ENCODE assay signal across 10 cellular contexts in genomic region chr17:64694207-64694606, GRCh38. TPM values are rescaled to one million over a fixed set of nuclear protein-coding genes. Genes with fewer than 3 reads are reported as not detected.
DNase-seq lines count a peak whose midpoint lies in the region; ATAC-seq and TF ChIP-seq lines count a peak whose summit lies in the region.
"Had no signal": no experiment of that assay in that cellular context is flagged by ENCODE, and none has a peak within 500 bp of the region (broad histone marks: within the 10 kb centered on the region; RNA-seq: fewer than 3 reads in every experiment).

No MANE protein-coding gene starts in this region.

- H3K27ac ChIP-seq in gastrocnemius medialis = peak overlapping the region in 1 of 4 donors; percentile 55
- H3K27ac ChIP-seq: ovary had no signal

- no peaks in the 10 kb centered on the region for H3K36me3 ChIP-seq in gastrocnemius medialis
- H3K36me3 ChIP-seq: ovary had no signal

- no peaks in the 10 kb centered on the region for H3K9me3 ChIP-seq in gastrocnemius medialis
- H3K9me3 ChIP-seq: ovary had no signal

- DNase-seq in HCEC 1CT = peak; percentile 20
- peak; percentile 84 for DNase-seq in SW480 (ENCODE audit: low spot score)
- DNase-seq in Right ventricle myocardium inferior (ENCODE audit: missing footprints) = peak; percentile 75
- peak; percentile 13 to 69 for DNase-seq in gastrocnemius medialis
- no peak for DNase-seq in activated naive CD4-positive, alpha-beta T cell treated with Interleukin-2 at 50 U/mL for 16 hours
- DNase-seq in NCI-H82 (lab: John Stamatoyannopoulos, UW) = no peak
- DNase-seq in GM20000 (ENCODE audit: low spot score) = no peak

- no peaks in the 10 kb centered on the region for H3K27me3 ChIP-seq in gastrocnemius medialis
- H3K27me3 ChIP-seq: ovary had no signal

- H3K4me3 ChIP-seq in gastrocnemius medialis = no peak overlapping the region
- H3K4me3 ChIP-seq: ovary had no signal

- peak; percentile 90 for ATAC-seq in Right ventricle myocardium inferior
- ATAC-seq in gastrocnemius medialis = peak; percentile 89 to 90
- ATAC-seq in HG03521 (IDR thresholded peaks at IDR 0.05; ENCODE audit: unreplicated experiment) = no peak
- ATAC-seq: stimulated activated effector memory CD8-positive, alpha-beta T cell treated with anti-CD3 and anti-CD28 coated beads, Interleukin-12 subunit alpha, Interleukin-12 subunit beta, amount 100 ng/mL, for 72 hours had no signal

- no peaks in the 10 kb centered on the region for H3K4me1 ChIP-seq in gastrocnemius medialis

- intact Hi-C loops in Right ventricle myocardium inferior (cut with DNase I) = no loop called here
- intact Hi-C loops in gastrocnemius medialis (cut with DNase I; ENCODE audit: low total_unique reads) = no loop called here

- in situ Hi-C loops in gastrocnemius medialis (cut with MboI; ENCODE audit: low sequenced_read_pairs in 4 of 4) = no loop called here

- TF ChIP-seq CTCF in gastrocnemius medialis (IDR thresholded peaks at IDR 0.05 in 4 of 5, conservative IDR thresholded peaks at IDR 0.05 in 1 of 5) (no peak), GM20000 (IDR thresholded peaks at IDR 0.05; ENCODE audit: extremely low read depth, missing control alignments) (no peak)

- TF ChIP-seq POLR2A in gastrocnemius medialis (IDR thresholded peaks at IDR 0.05) = no peak

RNA-seq across cellular contexts. Expression of gene SMURF2, which starts 32.1 kb away (rescaled TPM):
- total RNA-seq in Right ventricle myocardium inferior (12.3 TPM), gastrocnemius medialis (10 to 100 TPM in 3 of 4 donors, 1 to 10 TPM in 1; 8.9 to 15.3 (median 11.4) TPM)

Comparison
In these comparisons a context has a peak if more than half of its experiments do, and no peak if none do; other contexts are left out.
1. DNase-seq: peak in HCEC 1CT (single experiment), SW480 (single experiment), Right ventricle myocardium inferior (single experiment) and gastrocnemius medialis (2 of 2); none in activated naive CD4-positive, alpha-beta T cell treated with Interleukin-2 at 50 U/mL for 16 hours (single experiment), NCI-H82 (single experiment) and GM20000 (single experiment).